Comparison of ENCODE assay signal across 25 cellular contexts in genomic region chr2:96247896-96248295, GRCh38. TPM values are rescaled to one million over a fixed set of nuclear protein-coding genes. Genes with fewer than 3 reads are reported as not detected.
DNase-seq lines count a peak whose midpoint lies in the region; ATAC-seq and TF ChIP-seq lines count a peak whose summit lies in the region.
"Had no signal": no experiment of that assay in that cellular context is flagged by ENCODE, and none has a peak within 500 bp of the region (broad histone marks: within the 10 kb centered on the region; RNA-seq: fewer than 3 reads in every experiment).

No MANE protein-coding gene starts in this region.

- H3K4me3 ChIP-seq in BLaER1 treated with 17β-estradiol and CSF1 and Interleukin-3, amounts not matched to agents 10 nM and 100 nM = no peak overlapping the region
- H3K4me3 ChIP-seq in upper lobe of left lung (no peak overlapping the region), WERI-Rb-1 (ENCODE audit: low read depth, low read length) (no peak overlapping the region)
- H3K4me3 ChIP-seq: cardiac muscle cell, heart right ventricle, SK-N-MC had no signal

- no peak for TF ChIP-seq POLR2A in upper lobe of left lung (IDR thresholded peaks at IDR 0.05)

- POLR2A ChIA-PET in activated CD4-positive, alpha-beta T cell treated with anti-CD3 and anti-CD28 coated beads for 36 hours (lab: Charles Lee) = no interaction called here

- no peaks in the 10 kb centered on the region for H3K27me3 Mint-ChIP-seq in activated CD4-positive, alpha-beta T cell treated with anti-CD3 and anti-CD28 coated beads for 36 hours
- no peaks in the 10 kb centered on the region for H3K27me3 Mint-ChIP-seq in activated T-helper 1 cell treated with anti-CD3 and anti-CD28 coated beads, Interleukin-12 subunit alpha, Interleukin-12 subunit beta, Interleukin-2, Interleukin-4 antibody, amounts not matched to agents 30 ng/mL and 10 ng/mL and 1 ng/mL, durations not matched to agents 14 hours and 24 hours and 36 hours (ENCODE audit: insufficient read depth)
- no peaks in the 10 kb centered on the region for H3K27me3 Mint-ChIP-seq in mesothelial cell of epicardium (ENCODE audit: low read depth)
- H3K27me3 Mint-ChIP-seq: activated B cell treated with CpG ODN at 0.5 μM for 24 hours, progenitor cell of endocrine pancreas had no signal

- peaks cover 34% of the 10 kb centered on the region for H3K4me1 Mint-ChIP-seq in activated CD4-positive, alpha-beta T cell treated with anti-CD3 and anti-CD28 coated beads for 36 hours
- peaks cover 55% of the 10 kb centered on the region for H3K4me1 Mint-ChIP-seq in activated T-helper 1 cell treated with anti-CD3 and anti-CD28 coated beads, Interleukin-12 subunit alpha, Interleukin-12 subunit beta, Interleukin-2, Interleukin-4 antibody, amounts not matched to agents 30 ng/mL and 10 ng/mL and 1 ng/mL, durations not matched to agents 14 hours and 24 hours and 36 hours (ENCODE audit: low read depth)
- H3K4me1 Mint-ChIP-seq in mesothelial cell of epicardium = peaks cover 11% of the 10 kb centered on the region

- H3K4me3 Mint-ChIP-seq in activated CD4-positive, alpha-beta T cell treated with anti-CD3 and anti-CD28 coated beads for 36 hours = no peak overlapping the region
- no peak overlapping the region for H3K4me3 Mint-ChIP-seq in activated T-helper 1 cell treated with anti-CD3 and anti-CD28 coated beads, Interleukin-12 subunit alpha, Interleukin-12 subunit beta, Interleukin-2, Interleukin-4 antibody, amounts not matched to agents 30 ng/mL and 10 ng/mL and 1 ng/mL, durations not matched to agents 14 hours and 24 hours and 36 hours
- no peak overlapping the region for H3K4me3 Mint-ChIP-seq in mesothelial cell of epicardium
- H3K4me3 Mint-ChIP-seq: activated B cell treated with CpG ODN at 0.5 μM for 24 hours had no signal

- CTCF ChIA-PET in activated CD4-positive, alpha-beta T cell treated with anti-CD3 and anti-CD28 coated beads for 36 hours (lab: Charles Lee) = no interaction called here

- TF ChIP-seq EP300 in upper lobe of left lung (IDR thresholded peaks at IDR 0.05) = no peak

- no peak for TF ChIP-seq CTCF in mesothelial cell of epicardium (IDR thresholded peaks at IDR 0.05; ENCODE audit: unreplicated experiment)
- no peak for TF ChIP-seq CTCF in upper lobe of left lung (IDR thresholded peaks at IDR 0.05)
- TF ChIP-seq CTCF in WERI-Rb-1 (IDR thresholded peaks at IDR 0.05; ENCODE audit: low read depth, low read length) = no peak

- H4K20me1 ChIP-seq in BLaER1 treated with 17β-estradiol and CSF1 and Interleukin-3, amounts not matched to agents 10 nM and 100 nM = peaks cover 0 to 12% (median 0%) of the 10 kb centered on the region in 11 experiments; a peak in 3 of 22 replicates

- peak overlapping the region in 4 of 11 experiments; percentile 83 to 93 (median 86); a peak in 5 of 22 replicates for H3K27ac ChIP-seq in BLaER1 treated with 17β-estradiol and CSF1 and Interleukin-3, amounts not matched to agents 10 nM and 100 nM
- peak overlapping the region in 1 of 4 donors; percentile 24 for H3K27ac ChIP-seq in upper lobe of left lung
- no peak overlapping the region for H3K27ac ChIP-seq in WERI-Rb-1
- H3K27ac ChIP-seq: cardiac muscle cell, SK-N-MC had no signal

- no peaks in the 10 kb centered on the region for H3K27me3 ChIP-seq in BLaER1 treated with 17β-estradiol and CSF1 and Interleukin-3, amounts not matched to agents 10 nM and 100 nM
- H3K27me3 ChIP-seq in upper lobe of left lung = no peaks in the 10 kb centered on the region
- no peaks in the 10 kb centered on the region for H3K27me3 ChIP-seq in WERI-Rb-1 (ENCODE audit: insufficient read depth, low read depth, severe bottlenecking)
- H3K27me3 ChIP-seq: cardiac muscle cell, heart right ventricle had no signal

- peak overlapping the region in 6 of 11 experiments; percentile 57 to 93 (median 78); a peak in 11 of 22 replicates for H3K4me2 ChIP-seq in BLaER1 treated with 17β-estradiol and CSF1 and Interleukin-3, amounts not matched to agents 10 nM and 100 nM

- H3K9me3 Mint-ChIP-seq in activated CD4-positive, alpha-beta T cell treated with anti-CD3 and anti-CD28 coated beads for 36 hours (ENCODE audit: low read depth) = no peaks in the 10 kb centered on the region
- H3K9me3 Mint-ChIP-seq in activated T-helper 1 cell treated with anti-CD3 and anti-CD28 coated beads, Interleukin-12 subunit alpha, Interleukin-12 subunit beta, Interleukin-2, Interleukin-4 antibody, amounts not matched to agents 30 ng/mL and 10 ng/mL and 1 ng/mL, durations not matched to agents 14 hours and 24 hours and 36 hours = peaks cover 8% of the 10 kb centered on the region
- no peaks in the 10 kb centered on the region for H3K9me3 Mint-ChIP-seq in mesothelial cell of epicardium
- H3K9me3 Mint-ChIP-seq: activated B cell treated with CpG ODN at 0.5 μM for 24 hours had no signal

- peak overlapping the region; percentile 6 for H3K27ac Mint-ChIP-seq in activated CD4-positive, alpha-beta T cell treated with anti-CD3 and anti-CD28 coated beads for 36 hours
- H3K27ac Mint-ChIP-seq in activated T-helper 1 cell treated with anti-CD3 and anti-CD28 coated beads, Interleukin-12 subunit alpha, Interleukin-12 subunit beta, Interleukin-2, Interleukin-4 antibody, amounts not matched to agents 30 ng/mL and 10 ng/mL and 1 ng/mL, durations not matched to agents 14 hours and 24 hours and 36 hours = peak overlapping the region; percentile 42
- H3K27ac Mint-ChIP-seq in mesothelial cell of epicardium = peak overlapping the region; percentile 5
- H3K27ac Mint-ChIP-seq: activated B cell treated with CpG ODN at 0.5 μM for 24 hours, progenitor cell of endocrine pancreas had no signal

- 80 to 81% methylated on average over 5 of the region's 5 CpGs for WGBS in upper lobe of left lung, 2 donors

- no peak for DNase-seq in activated CD4-positive, alpha-beta T cell treated with anti-CD3 and anti-CD28 coated beads for 36 hours
- DNase-seq in activated CD4-positive, alpha-beta T cell treated with anti-CD3 and anti-CD28 coated beads for 4 hours = no peak
- DNase-seq in activated T-helper 1 cell treated with anti-CD3 and anti-CD28 coated beads, Interleukin-12 subunit alpha, Interleukin-12 subunit beta, Interleukin-2, Interleukin-4 antibody, amounts not matched to agents 30 ng/mL and 10 ng/mL and 1 ng/mL, durations not matched to agents 14 hours and 24 hours and 36 hours (ENCODE audit: low spot score) = no peak
- DNase-seq in mesothelial cell of epicardium (ENCODE audit: low spot score in 2 of 2, unreplicated experiment in 2 of 2) (no peak), upper lobe of left lung (no peak), WERI-Rb-1 (no peak)
- DNase-seq: activated B cell treated with CpG ODN at 0.5 μM for 24 hours; activated effector memory CD4-positive, alpha-beta T cell treated with Interleukin-2 at 50 U/mL for 16 hours; AML-193; anterior cingulate cortex; heart right ventricle; NCI-H1092; NCI-H1930; NCI-H2227 treated with DMSO at 0.1 percent for 48 hours; NCI-H748 treated with DMSO at 0.1 percent for 48 hours; RPMI8226; stimulated activated CD4-positive, alpha-beta T cell treated with anti-CD3 and anti-CD28 coated beads, Interleukin-1b, Interleukin-23, amount 100 ng/mL, for 48 hours; stimulated activated naive CD4-positive, alpha-beta T cell; T-helper 9 cell had no signal

- H3K9me3 ChIP-seq in BLaER1 treated with 17β-estradiol and CSF1 and Interleukin-3, amounts not matched to agents 10 nM and 100 nM (replicated peaks in 1 of 11) = no peaks in the 10 kb centered on the region
- H3K9me3 ChIP-seq in upper lobe of left lung = no peaks in the 10 kb centered on the region
- H3K9me3 ChIP-seq in WERI-Rb-1 (ENCODE audit: severe bottlenecking) = no peaks in the 10 kb centered on the region
- H3K9me3 ChIP-seq: heart right ventricle had no signal

- H3K4me1 ChIP-seq in BLaER1 treated with 17β-estradiol and CSF1 and Interleukin-3, amounts not matched to agents 10 nM and 100 nM = peaks cover 43 to 94% (median 61%) of the 10 kb centered on the region in 10 experiments
- H3K4me1 ChIP-seq in upper lobe of left lung = peaks cover 9 to 36% (median 14%) of the 10 kb centered on the region in 4 donors

- H3K9ac ChIP-seq in BLaER1 treated with 17β-estradiol and CSF1 and Interleukin-3, amounts not matched to agents 10 nM and 100 nM = 0 out of 22 replicates have a peak overlapping the region, but pooled peaks of 1 of the 11 experiments have one; percentile 9

- ATAC-seq in activated CD4-positive, alpha-beta T cell treated with anti-CD3 and anti-CD28 coated beads for 36 hours = no peak
- no peak for ATAC-seq in HG03139 (IDR thresholded peaks at IDR 0.05; ENCODE audit: unreplicated experiment)
- ATAC-seq in upper lobe of left lung (ENCODE audit: low FRiP score in 2 of 2) = no peak
- ATAC-seq: heart right ventricle, left lobe of liver had no signal

- H3K36me3 ChIP-seq in BLaER1 treated with 17β-estradiol and CSF1 and Interleukin-3, amounts not matched to agents 10 nM and 100 nM = peaks cover 31 to 38% (median 34%) of the 10 kb centered on the region in 11 experiments
- H3K36me3 ChIP-seq in upper lobe of left lung (peaks cover 6 to 19% (median 13%) of the 10 kb centered on the region in 4 donors), WERI-Rb-1 (peaks cover 10% of the 10 kb centered on the region)

- H3K36me3 Mint-ChIP-seq in activated CD4-positive, alpha-beta T cell treated with anti-CD3 and anti-CD28 coated beads for 36 hours (ENCODE audit: low read depth) = peaks cover 10% of the 10 kb centered on the region
- H3K36me3 Mint-ChIP-seq in activated T-helper 1 cell treated with anti-CD3 and anti-CD28 coated beads, Interleukin-12 subunit alpha, Interleukin-12 subunit beta, Interleukin-2, Interleukin-4 antibody, amounts not matched to agents 30 ng/mL and 10 ng/mL and 1 ng/mL, durations not matched to agents 14 hours and 24 hours and 36 hours (ENCODE audit: low read depth) = peaks cover 43% of the 10 kb centered on the region
- H3K36me3 Mint-ChIP-seq in mesothelial cell of epicardium = peaks cover 8% of the 10 kb centered on the region

- intact Hi-C loops in activated CD4-positive, alpha-beta T cell treated with anti-CD3 and anti-CD28 coated beads for 36 hours (cut with DNase I, micrococcal nuclease) = no loop called here
- intact Hi-C loops in activated T-helper 1 cell treated with anti-CD3 and anti-CD28 coated beads, Interleukin-12 subunit alpha, Interleukin-12 subunit beta, Interleukin-2, Interleukin-4 antibody, amounts not matched to agents 30 ng/mL and 10 ng/mL and 1 ng/mL, durations not matched to agents 14 hours and 24 hours and 36 hours (cut with micrococcal nuclease) = no loop called here

RNA-seq across cellular contexts. Expression of gene TMEM127, which starts 17.9 kb away (rescaled TPM):
- 10 to 100 TPM; 16.6 to 17.9 TPM for total RNA-seq in activated CD4-positive, alpha-beta T cell treated with anti-CD3 and anti-CD28 coated beads for 36 hours
- total RNA-seq in activated T-helper 1 cell treated with anti-CD3 and anti-CD28 coated beads, Interleukin-12 subunit alpha, Interleukin-12 subunit beta, Interleukin-2, Interleukin-4 antibody, amounts not matched to agents 30 ng/mL and 10 ng/mL and 1 ng/mL, durations not matched to agents 14 hours and 24 hours and 36 hours = 29.7 and 30.1 TPM in 2 replicates
- total RNA-seq in mesothelial cell of epicardium (30.1 to 36.2 TPM (median 32.5 TPM) in 3 replicates), upper lobe of left lung (10 to 100 TPM; 21.0 to 75.8 (median 44.8) TPM)

RNA-seq across cellular contexts. Expression of gene CIAO1, which starts 18.1 kb away (rescaled TPM):
- total RNA-seq in activated CD4-positive, alpha-beta T cell treated with anti-CD3 and anti-CD28 coated beads for 36 hours = 10 to 100 TPM; 72.1 to 77.6 TPM
- 111 and 115 TPM in 2 replicates for total RNA-seq in activated T-helper 1 cell treated with anti-CD3 and anti-CD28 coated beads, Interleukin-12 subunit alpha, Interleukin-12 subunit beta, Interleukin-2, Interleukin-4 antibody, amounts not matched to agents 30 ng/mL and 10 ng/mL and 1 ng/mL, durations not matched to agents 14 hours and 24 hours and 36 hours
- total RNA-seq in mesothelial cell of epicardium (73.8 to 74.6 TPM (median 74.2 TPM) in 3 replicates), upper lobe of left lung (100 to 1,000 TPM in 3 of 6 donors, 10 to 100 TPM in 3; 69.0 to 169 (median 91.0) TPM)

RNA-seq across cellular contexts. Expression of gene STARD7, which starts 39.3 kb away (rescaled TPM):
- total RNA-seq in activated CD4-positive, alpha-beta T cell treated with anti-CD3 and anti-CD28 coated beads for 36 hours = 100 to 1,000 TPM; 151 to 173 TPM
- 216 and 229 TPM in 2 replicates for total RNA-seq in activated T-helper 1 cell treated with anti-CD3 and anti-CD28 coated beads, Interleukin-12 subunit alpha, Interleukin-12 subunit beta, Interleukin-2, Interleukin-4 antibody, amounts not matched to agents 30 ng/mL and 10 ng/mL and 1 ng/mL, durations not matched to agents 14 hours and 24 hours and 36 hours
- total RNA-seq in mesothelial cell of epicardium = 107 to 109 TPM (median 108 TPM) in 3 replicates
- 100 to 1,000 TPM in 4 of 6 donors, 10 to 100 TPM in 2; 76.4 to 226 (median 166) TPM for total RNA-seq in upper lobe of left lung

RNA-seq across cellular contexts. Expression of gene SNRNP200, which starts 57.5 kb away (rescaled TPM):
- total RNA-seq in activated CD4-positive, alpha-beta T cell treated with anti-CD3 and anti-CD28 coated beads for 36 hours = 100 to 1,000 TPM; 176 to 198 TPM
- total RNA-seq in activated T-helper 1 cell treated with anti-CD3 and anti-CD28 coated beads, Interleukin-12 subunit alpha, Interleukin-12 subunit beta, Interleukin-2, Interleukin-4 antibody, amounts not matched to agents 30 ng/mL and 10 ng/mL and 1 ng/mL, durations not matched to agents 14 hours and 24 hours and 36 hours = 192 and 196 TPM in 2 replicates
- total RNA-seq in mesothelial cell of epicardium (195 to 200 TPM (median 199 TPM) in 3 replicates), upper lobe of left lung (100 to 1,000 TPM in 2 of 6 donors, 10 to 100 TPM in 4; 80.9 to 177 (median 90.9) TPM)
